In the genomic region with DNA sequence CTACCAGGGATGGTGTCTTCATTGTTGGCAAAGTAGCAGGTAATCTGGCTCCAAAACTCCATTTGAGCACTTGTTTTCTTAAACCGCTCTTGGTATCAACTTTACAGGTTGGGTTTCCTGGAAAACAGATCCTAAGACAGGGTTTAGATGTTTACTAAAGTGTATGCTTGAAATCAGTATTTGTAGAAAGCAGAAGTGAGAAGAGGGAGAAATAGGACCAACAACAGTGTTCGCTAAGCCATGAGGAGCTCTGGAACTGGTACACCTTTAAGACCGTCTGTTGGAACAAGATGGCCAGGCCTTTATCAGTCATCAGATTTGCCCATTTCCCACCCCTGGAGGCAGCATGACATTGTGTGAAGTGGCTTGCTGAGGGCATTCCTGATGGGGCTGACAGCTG, we compare ENCODE assay signal across 34 cellular contexts.
"Had no signal": no experiment of that assay in that cellular context is flagged by ENCODE, and none has a peak within 500 bp of the region (broad histone marks: within the 10 kb centered on the region; RNA-seq: fewer than 3 reads in every experiment).

No MANE protein-coding gene starts in this region.

- H3K27me3 ChIP-seq: brain microvascular endothelial cell, esophagus squamous epithelium, gastroesophageal sphincter had no signal

- H3K36me3 Mint-ChIP-seq: activated naive CD8-positive, alpha-beta T cell had no signal

- DNase-seq: activated B cell treated with CpG ODN at 0.5 μM for 24 hours; activated CD4-positive, alpha-beta T cell treated with anti-CD3 and anti-CD28 coated beads for 48 hours; activated CD4-positive, alpha-beta T cell treated with anti-CD3 and anti-CD28 coated beads, Interleukin-2, amount 50 U/mL, for 1 hour; activated CD4-positive, alpha-beta T cell treated with anti-CD3 and anti-CD28 coated beads, Interleukin-2, amount 50 U/mL, for 48 hours; activated CD8-positive, alpha-beta memory T cell treated with anti-CD3 and anti-CD28 coated beads for 24 hours; activated CD8-positive, alpha-beta T cell treated with anti-CD3 and anti-CD28 coated beads for 36 hours; activated effector memory CD4-positive, alpha-beta T cell treated with Interleukin-2 at 50 U/mL for 16 hours; activated gamma-delta T cell treated with Interleukin-2 at 50 U/mL for 16 hours; activated naive CD4-positive, alpha-beta T cell treated with anti-CD3 and anti-CD28 coated beads, Interleukin-2, amount 50 U/mL, for 16 hours; activated naive CD4-positive, alpha-beta T cell treated with Interleukin-2 at 50 U/mL for 16 hours; activated T-cell treated with anti-CD3 and anti-CD28 coated beads, Interleukin-2, amount 50 U/mL, for 4 hours; amniotic stem cell; anterior cingulate cortex; brain microvascular endothelial cell; caudate nucleus; cortex of kidney; dermis blood vessel endothelial cell; effector CD4-positive, alpha-beta T cell; effector memory CD8-positive, alpha-beta T cell; esophagus squamous epithelium; foreskin melanocyte; T-helper 1 cell; T-helper 17 cell; T1000; WERI-Rb-1 had no signal

- H3K4me3 Mint-ChIP-seq: activated B cell treated with CpG ODN at 0.5 μM for 24 hours; activated CD8-positive, alpha-beta T cell treated with anti-CD3 and anti-CD28 coated beads for 36 hours; activated naive CD8-positive, alpha-beta T cell; activated T-cell treated with anti-CD3 and anti-CD28 coated beads, Interleukin-2, amount 50 U/mL, for 4 hours; activated T-helper 17 cell treated with anti-CD3 and anti-CD28 coated beads, Interleukin-2, amount 50 U/mL, for 72 hours; effector memory CD8-positive, alpha-beta T cell; T-helper 17 cell; T-helper 2 cell treated with Interferon-gamma antibody and Interleukin-4, amounts not matched to agents 5 μg/mL and 100 μg/mL, for 36 hours had no signal

- H3K9me3 Mint-ChIP-seq: activated B cell treated with CpG ODN at 0.5 μM for 24 hours; activated T-cell treated with anti-CD3 and anti-CD28 coated beads, Interleukin-2, amount 50 U/mL, for 4 hours; activated T-helper 17 cell treated with anti-CD3 and anti-CD28 coated beads, Interleukin-2, amount 50 U/mL, for 72 hours; T-helper 2 cell treated with Interferon-gamma antibody and Interleukin-4, amounts not matched to agents 5 μg/mL and 100 μg/mL, for 36 hours had no signal

- H3K4me1 ChIP-seq: esophagus squamous epithelium, gastroesophageal sphincter had no signal

- H3K36me3 ChIP-seq: brain microvascular endothelial cell, esophagus squamous epithelium, gastroesophageal sphincter, WERI-Rb-1 had no signal

- H3K4me1 Mint-ChIP-seq: activated B cell treated with CpG ODN at 0.5 μM for 24 hours; activated T-helper 17 cell treated with anti-CD3 and anti-CD28 coated beads, Interleukin-2, amount 50 U/mL, for 72 hours; T-helper 17 cell had no signal

- H3K27ac Mint-ChIP-seq: activated B cell treated with CpG ODN at 0.5 μM for 24 hours; activated CD8-positive, alpha-beta T cell treated with anti-CD3 and anti-CD28 coated beads for 36 hours; activated naive CD8-positive, alpha-beta T cell; activated T-helper 17 cell treated with anti-CD3 and anti-CD28 coated beads, Interleukin-2, amount 50 U/mL, for 72 hours; effector memory CD8-positive, alpha-beta T cell; T-helper 17 cell; T-helper 2 cell treated with Interferon-gamma antibody and Interleukin-4, amounts not matched to agents 5 μg/mL and 100 μg/mL, for 36 hours had no signal

- H3K9me3 ChIP-seq: esophagus squamous epithelium, gastroesophageal sphincter had no signal

- FAIRE-seq: astrocyte, colon, endometrium, endothelial cell of umbilical vein had no signal

- H3K27ac ChIP-seq: brain microvascular endothelial cell, epithelial cell of prostate, esophagus squamous epithelium, gastroesophageal sphincter, WERI-Rb-1 had no signal

- H3K27me3 Mint-ChIP-seq: activated B cell treated with CpG ODN at 0.5 μM for 24 hours; activated CD8-positive, alpha-beta T cell treated with anti-CD3 and anti-CD28 coated beads for 36 hours; activated naive CD8-positive, alpha-beta T cell; activated T-helper 17 cell treated with anti-CD3 and anti-CD28 coated beads, Interleukin-2, amount 50 U/mL, for 72 hours; effector memory CD8-positive, alpha-beta T cell; T-helper 17 cell had no signal

- H3K4me3 ChIP-seq: esophagus squamous epithelium, gastroesophageal sphincter had no signal
